In the genomic region with DNA sequence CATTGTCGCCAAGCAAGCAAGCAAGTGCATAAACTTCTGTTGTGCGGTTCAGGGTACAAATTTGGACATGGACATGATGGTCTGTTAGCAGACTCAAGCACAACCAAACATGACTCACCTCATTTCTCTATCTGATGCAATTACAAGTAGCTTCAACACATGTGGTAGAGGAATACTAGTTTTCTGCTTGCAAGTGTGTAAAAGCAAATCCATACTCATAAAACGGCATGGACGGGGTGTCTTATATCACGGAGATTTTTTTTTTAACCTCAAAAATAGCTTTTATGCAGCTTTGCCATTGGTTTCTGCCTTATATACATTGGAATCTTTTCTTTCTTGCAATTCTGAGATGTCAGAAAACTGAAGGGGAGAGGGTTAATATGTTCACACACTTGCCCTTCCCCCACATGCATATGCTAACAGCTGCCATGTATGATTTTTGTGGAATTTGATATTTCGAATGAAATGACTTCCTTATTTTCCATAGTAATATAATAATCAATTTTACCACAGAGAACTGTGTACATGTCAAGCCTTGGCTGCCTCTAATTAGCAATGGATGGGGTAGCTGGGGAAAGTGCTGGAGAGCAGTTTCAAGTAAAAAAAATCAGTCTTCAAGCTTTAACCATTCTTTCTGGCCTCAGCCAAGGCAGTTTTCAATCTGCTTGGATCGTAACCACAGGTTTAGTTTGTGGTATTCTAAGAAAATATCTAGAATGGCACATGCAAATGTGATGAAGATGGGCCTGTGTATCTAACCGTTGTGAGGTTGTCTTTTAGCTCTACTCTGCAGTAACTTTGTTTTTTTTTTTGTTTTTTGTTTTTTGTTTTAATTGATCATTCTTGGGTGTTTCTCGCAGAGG, we compare ENCODE assay signal across 14 cellular contexts.
DNase-seq lines count a peak whose midpoint lies in the region; ATAC-seq, FAIRE-seq and TF ChIP-seq lines count a peak whose summit lies in the region.
"Had no signal": no experiment of that assay in that cellular context is flagged by ENCODE, and none has a peak within 500 bp of the region (broad histone marks: within the 10 kb centered on the region; RNA-seq: fewer than 3 reads in every experiment).

No MANE protein-coding gene starts in this region.

- H4K20me1 ChIP-seq in mammary epithelial cell (ENCODE audit: insufficient read depth, low read length), result no peaks in the 10 kb centered on the region

- no peaks in the 10 kb centered on the region for H3K9me3 Mint-ChIP-seq in MCF 10A (ENCODE audit: unreplicated experiment)
- H3K9me3 Mint-ChIP-seq: nephron had no signal

- H3K36me3 Mint-ChIP-seq in MCF 10A (ENCODE audit: insufficient read depth, unreplicated experiment), result no peaks in the 10 kb centered on the region

- CTCF ChIA-PET in MCF 10A (lab: Yijun Ruan, JAX), result interaction anchor here (0.7 to 1.2 kb wide), 3 partner anchors 8 to 104 kb away, joined by 3 to 4 read pairs (median 3); no protein-coding TSS in a partner anchor
- CTCF ChIA-PET in mammary epithelial cell (lab: Charles Lee; ENCODE audit: low non-redundant PET), result no interaction called here

- H3K27ac Mint-ChIP-seq in MCF 10A (ENCODE audit: low read depth, unreplicated experiment), result no peak overlapping the region

- H3K4me1 Mint-ChIP-seq in MCF 10A (ENCODE audit: insufficient read depth, unreplicated experiment), result peaks cover 10% of the 10 kb centered on the region

- H3K27me3 Mint-ChIP-seq in MCF 10A (ENCODE audit: insufficient read depth, unreplicated experiment), result no peaks in the 10 kb centered on the region

- intact Hi-C loops in MCF 10A (cut with micrococcal nuclease) (no loop called here), mammary epithelial cell (cut with micrococcal nuclease) (no loop called here)

- H3K4me2 ChIP-seq in mammary epithelial cell (ENCODE audit: insufficient read depth, low read depth, low read length), result no peak overlapping the region

- TF ChIP-seq CTCF in MCF 10A (IDR thresholded peaks at IDR 0.05; ENCODE audit: unreplicated experiment) (no peak), mammary epithelial cell (conservative IDR thresholded peaks at IDR 0.05 in 1 of 2, IDR thresholded peaks at IDR 0.05 in 1 of 2; ENCODE audit: extremely low read depth in 1 of 2, insufficient read depth in 1 of 2, low read depth in 1 of 2, low read length in 2 of 2) (no peak)

- no peaks in the 10 kb centered on the region for H3K79me2 ChIP-seq in mammary epithelial cell (ENCODE audit: insufficient read depth, low read length)

- BruUV-seq in MCF 10A (replicated peaks; lab: Mats Ljungman, UMichigan), result no TSS peak
- no TSS peak for BruUV-seq in mammary epithelial cell (replicated peaks; lab: Mats Ljungman, UMichigan)

- H2AFZ ChIP-seq in mammary epithelial cell (ENCODE audit: low read depth, low read length), result no peak overlapping the region

- 83% methylated on average over 9 of the region's 9 CpGs for WGBS in mammary epithelial cell (ENCODE audit: low coverage, missing lambda C conversion rate)

- no peaks in the 10 kb centered on the region for H3K4me1 ChIP-seq in mammary epithelial cell (ENCODE audit: insufficient read depth, low read length)

- peak; percentile 50 for ATAC-seq in stimulated activated naive CD8-positive, alpha-beta T cell treated with anti-CD3 and anti-CD28 coated beads, Interleukin-15, Interleukin-2, amounts not matched to agents 100 U/mL and 50 U/mL, for 24 hours
- ATAC-seq in HG02970 (IDR thresholded peaks at IDR 0.05; ENCODE audit: low FRiP score, unreplicated experiment), result no peak

- FAIRE-seq in RCC 7860 (lab: Jason Lieb, UNC), result no peak

- dilution Hi-C loops in mammary epithelial cell (cut with HindIII; ENCODE audit: low sequenced_read_pairs), result no loop called here

- no peak overlapping the region for H3K27ac ChIP-seq in mammary epithelial cell (ENCODE audit: insufficient read depth, low read depth, low read length)

- H3K4me3 Mint-ChIP-seq in MCF 10A (ENCODE audit: unreplicated experiment), result no peak overlapping the region
- H3K4me3 Mint-ChIP-seq: nephron had no signal

- no peaks in the 10 kb centered on the region for H3K9me3 ChIP-seq in mammary epithelial cell (replicated peaks; ENCODE audit: insufficient read depth, low read length)

- POLR2A ChIA-PET in MCF 10A (lab: Yijun Ruan, JAX), result interaction anchor here (0.5 to 1.8 kb wide), 10 partner anchors 11 to 1558 kb away, joined by 3 to 7 read pairs (median 3); a partner anchor contains a TSS

- no peak overlapping the region for H3K4me3 ChIP-seq in mammary epithelial cell (replicated peaks in 1 of 3; ENCODE audit: insufficient read depth in 1 of 3, low read depth in 2 of 3, low read length in 3 of 3)

- H3K36me3 ChIP-seq in mammary epithelial cell (ENCODE audit: insufficient read depth, low read length), result no peaks in the 10 kb centered on the region

- H3K27me3 ChIP-seq in mammary epithelial cell (ENCODE audit: insufficient read depth, low read length), result no peaks in the 10 kb centered on the region

- in situ Hi-C loops in mammary epithelial cell (cut with MboI; ENCODE audit: low sequenced_read_pairs in 2 of 2), result no loop called here

- peak; percentile 20 for DNase-seq in MCF 10A (ENCODE audit: unreplicated experiment)
- DNase-seq in mammary epithelial cell, result no peak
- peak; percentile 8 for DNase-seq in RCC 7860 (ENCODE audit: low spot score)
- peak; percentile 44 for DNase-seq in fibroblast of the conjunctiva (ENCODE audit: low read depth)
- no peak for DNase-seq in stimulated activated naive CD8-positive, alpha-beta T cell treated with anti-CD3 and anti-CD28 coated beads, Interleukin-15, Interleukin-2, amounts not matched to agents 100 U/mL and 50 U/mL, for 24 hours
- no peak for DNase-seq in activated gamma-delta T cell treated with Interleukin-2 at 50 U/mL for 16 hours
- DNase-seq in superior temporal gyrus (ENCODE audit: extremely low spot score), result no peak
- DNase-seq: activated CD4-positive, CD25-positive, alpha-beta regulatory T cell; EL; islet precursor cell; NCI-H226; SIG-M5 had no signal

- H3K9ac ChIP-seq in mammary epithelial cell (ENCODE audit: insufficient read depth, low read length), result no peak overlapping the region

Comparison
In these comparisons a context has a peak if more than half of its experiments do, and no peak if none do; other contexts are left out.
1. DNase-seq: peak in MCF 10A (single experiment), RCC 7860 (single experiment) and fibroblast of the conjunctiva (single experiment); none in mammary epithelial cell (single experiment), stimulated activated naive CD8-positive, alpha-beta T cell treated with anti-CD3 and anti-CD28 coated beads, Interleukin-15, Interleukin-2, amounts not matched to agents 100 U/mL and 50 U/mL, for 24 hours (single experiment), activated gamma-delta T cell treated with Interleukin-2 at 50 U/mL for 16 hours (single experiment) and superior temporal gyrus (single experiment).